Comparison of ENCODE assay signal across 1 cellular context in genomic region chr7:120941064-120941463, GRCh38.
TF ChIP-seq lines count a peak whose summit lies in the region.

No MANE protein-coding gene starts in this region.

TF ChIP-seq in WTC11, 78 proteins besides CTCF, POLR2A, EP300 and RAD21 (continued from another document):
- no peak for TF ChIP-seq NR3C1 (CRISPR knock-in tag; conservative IDR thresholded peaks at IDR 0.05; ENCODE audit: low read depth)
- TF ChIP-seq RELA (CRISPR knock-in tag; IDR thresholded peaks at IDR 0.05; ENCODE audit: borderline replicate concordance): no peak
- TF ChIP-seq IRF2 (CRISPR knock-in tag; IDR thresholded peaks at IDR 0.05; ENCODE audit: borderline replicate concordance, low read depth): no peak
- TF ChIP-seq CREM (CRISPR knock-in tag; IDR thresholded peaks at IDR 0.05): no peak
- no peak for TF ChIP-seq ZNF281 (CRISPR knock-in tag; IDR thresholded peaks at IDR 0.05)
